10 cellular contexts compared by ENCODE assay signal in genomic region chr20:46399401-46399800, GRCh38. TPM values are rescaled to one million over a fixed set of nuclear protein-coding genes. Genes with fewer than 3 reads are reported as not detected.
DNase-seq lines count a peak whose midpoint lies in the region; TF ChIP-seq lines count a peak whose summit lies in the region.
"Had no signal": no experiment of that assay in that cellular context is flagged by ENCODE, and none has a peak within 500 bp of the region (broad histone marks: within the 10 kb centered on the region; RNA-seq: fewer than 3 reads in every experiment).

No MANE protein-coding gene starts in this region.

- H3K27me3 Mint-ChIP-seq in chondrocyte (ENCODE audit: low read depth), result no peaks in the 10 kb centered on the region

- peaks cover 50% of the 10 kb centered on the region for H3K4me1 Mint-ChIP-seq in chondrocyte (ENCODE audit: low read depth)

- peak; percentile 84 for DNase-seq in LNCaP clone FGC (ENCODE audit: low read depth)
- no peak for DNase-seq in chondrocyte (ENCODE audit: low spot score)
- no peak for DNase-seq in SHP77 (lab: John Stamatoyannopoulos, UW)
- no peak for DNase-seq in NCI-H82 treated with DMSO at 0.1 percent for 48 hours (lab: John Stamatoyannopoulos, UW; ENCODE audit: unreplicated experiment)
- no peak for DNase-seq in stimulated activated CD4-positive, alpha-beta T cell treated with anti-CD3 and anti-CD28 coated beads, Interleukin-2, amount 100 ng/mL, for 48 hours
- no peak for DNase-seq in iPS-NIHi11 (ENCODE audit: low spot score)
- DNase-seq: DMS79, NCI-H1105 had no signal

- H3K36me3 ChIP-seq in neutrophil, result peaks cover 5% of the 10 kb centered on the region

- H3K4me3 ChIP-seq in LNCaP clone FGC (ENCODE audit: low read depth, low read length), result peak overlapping the region; percentile 22
- H3K4me3 ChIP-seq in neutrophil (ENCODE audit: low read depth in 1 of 2, low read length in 1 of 2), result peak overlapping the region; percentile 27 to 35

- peak overlapping the region; percentile 85 for H3K27ac Mint-ChIP-seq in chondrocyte (ENCODE audit: unreplicated experiment)

- H3K27ac ChIP-seq in C4-2B, result peak overlapping the region; percentile 79
- H3K27ac ChIP-seq in neutrophil, result peak overlapping the region; percentile 85

- peaks cover 94 to 99% of the 10 kb centered on the region in 2 experiments for H3K4me1 ChIP-seq in neutrophil (ENCODE audit: control insufficient read depth in 1 of 2, insufficient read depth in 1 of 2, low read depth in 1 of 2, low read length in 1 of 2)

- peaks cover 7% of the 10 kb centered on the region for H3K36me3 Mint-ChIP-seq in chondrocyte (ENCODE audit: low read depth)

- H3K9me3 Mint-ChIP-seq in chondrocyte (ENCODE audit: low read depth), result no peaks in the 10 kb centered on the region

- TF ChIP-seq CTCF in C4-2B (conservative IDR thresholded peaks at IDR 0.05), result no peak
- TF ChIP-seq CTCF in LNCaP clone FGC (IDR thresholded peaks at IDR 0.05; ENCODE audit: control insufficient read depth, extremely low read depth, insufficient read depth), result no peak
- TF ChIP-seq CTCF in chondrocyte (IDR thresholded peaks at IDR 0.05), result no peak
- no peak for TF ChIP-seq CTCF in neutrophil (IDR thresholded peaks at IDR 0.05)

- H3K4me3 Mint-ChIP-seq in chondrocyte (ENCODE audit: unreplicated experiment), result no peak overlapping the region

- H3K9me3 ChIP-seq in neutrophil, result no peaks in the 10 kb centered on the region

- no peaks in the 10 kb centered on the region for H3K27me3 ChIP-seq in neutrophil

RNA-seq across cellular contexts. Expression of gene ELMO2, which starts 7.0 kb away (rescaled TPM):
- 38.8 to 52.9 TPM (median 48.0 TPM) in 3 replicates for total RNA-seq in chondrocyte
